ENCODE assay signal across 9 cellular contexts in genomic region chr3:13301295-13301987, GRCh38.
DNase-seq lines count a peak whose midpoint lies in the region; ATAC-seq and TF ChIP-seq lines count a peak whose summit lies in the region.
"Had no signal": no experiment of that assay in that cellular context is flagged by ENCODE, and none has a peak within 500 bp of the region (broad histone marks: within the 10 kb centered on the region; RNA-seq: fewer than 3 reads in every experiment).

No MANE protein-coding gene starts in this region.

- peak; percentile 82 for ATAC-seq in GM18511 (IDR thresholded peaks at IDR 0.05; ENCODE audit: unreplicated experiment)

- no CpG with 5 or more reads among the region's 13 CpGs for WGBS in trophoblast cell (ENCODE audit: extremely low coverage, insufficient coverage, insufficient read length)
- WGBS in suprapubic skin: 24% methylated on average over 12 of the region's 13 CpGs

- no peak overlapping the region for H3K9ac ChIP-seq in trophoblast cell (ENCODE audit: low read length)

- no peak overlapping the region for H2BK5ac ChIP-seq in trophoblast cell (ENCODE audit: low read depth, low read length, poor library complexity)

- H2BK120ac ChIP-seq in trophoblast cell (ENCODE audit: insufficient read depth, low read length, poor library complexity): no peak overlapping the region

- H3K27me3 ChIP-seq in trophoblast cell (ENCODE audit: insufficient read depth, low read length) (no peaks in the 10 kb centered on the region), suprapubic skin (peaks cover 13% of the 10 kb centered on the region)

- no peak overlapping the region for H2BK12ac ChIP-seq in trophoblast cell (ENCODE audit: low read length)

- H4K91ac ChIP-seq in trophoblast cell (ENCODE audit: low read depth, low read length): peak overlapping the region; percentile 3

- H3K23ac ChIP-seq in trophoblast cell (ENCODE audit: low read length): no peak overlapping the region

- no peak overlapping the region for H4K12ac ChIP-seq in trophoblast cell (ENCODE audit: low read depth, low read length)

- H4K8ac ChIP-seq in trophoblast cell (ENCODE audit: low read depth, low read length): no peak overlapping the region

- H3K18ac ChIP-seq in trophoblast cell (ENCODE audit: low read length): no peak overlapping the region

- H2AFZ ChIP-seq in trophoblast cell (ENCODE audit: insufficient read depth, low read length, poor library complexity): no peak overlapping the region

- TF ChIP-seq POLR2A in suprapubic skin (IDR thresholded peaks at IDR 0.05): no peak

- H3K36me3 ChIP-seq in trophoblast cell (ENCODE audit: control insufficient read depth in 1 of 2, insufficient read depth in 2 of 2, low read length in 2 of 2) (no peaks in the 10 kb centered on the region), suprapubic skin (no peaks in the 10 kb centered on the region)

- DNase-seq in A172 (ENCODE audit: low spot score) (peak; percentile 90), NCI-H2227 (lab: John Stamatoyannopoulos, UW; ENCODE audit: unreplicated experiment) (peak; percentile 25), choroid plexus epithelial cell (ENCODE audit: low read depth) (peak; percentile 71), trophoblast cell (peak; percentile 91 to 95), suprapubic skin (ENCODE audit: low spot score in 2 of 2) (no peak), RPMI8226 (no peak)
- DNase-seq in stimulated activated CD4-positive, alpha-beta T cell treated with anti-CD3 and anti-CD28 coated beads, Interleukin-15, amount 100 ng/mL, for 24 hours: no peak

- no peak overlapping the region for H2AK5ac ChIP-seq in trophoblast cell (ENCODE audit: low read length)

- H3K14ac ChIP-seq in trophoblast cell (ENCODE audit: low read length): no peak overlapping the region

- no peak for TF ChIP-seq CTCF in choroid plexus epithelial cell (conservative IDR thresholded peaks at IDR 0.05; ENCODE audit: low read depth, low read length)
- no peak for TF ChIP-seq CTCF in suprapubic skin (IDR thresholded peaks at IDR 0.05)

- peaks cover 3 to 6% of the 10 kb centered on the region in 2 experiments for H3K4me1 ChIP-seq in trophoblast cell (ENCODE audit: control insufficient read depth in 1 of 2, insufficient read depth in 2 of 2, low read length in 2 of 2)
- no peaks in the 10 kb centered on the region for H3K4me1 ChIP-seq in suprapubic skin

- H3K4me2 ChIP-seq in trophoblast cell (ENCODE audit: low read length): no peak overlapping the region

- H3K4me3 ChIP-seq in choroid plexus epithelial cell (ENCODE audit: low read depth, low read length): no peak overlapping the region
- H3K4me3 ChIP-seq in trophoblast cell (ENCODE audit: low read depth, low read length): no peak overlapping the region
- no peak overlapping the region for H3K4me3 ChIP-seq in suprapubic skin
- H3K4me3 ChIP-seq: skin epidermis had no signal

- H3K4ac ChIP-seq in trophoblast cell (ENCODE audit: low read depth, low read length): no peak overlapping the region

- H3K79me1 ChIP-seq in trophoblast cell (ENCODE audit: low read length): peaks cover 2% of the 10 kb centered on the region

- no peak overlapping the region for H3K27ac ChIP-seq in trophoblast cell (ENCODE audit: low read depth, low read length)
- H3K27ac ChIP-seq in suprapubic skin: no peak overlapping the region
- H3K27ac ChIP-seq: skin epidermis had no signal

- H3K9me3 ChIP-seq in trophoblast cell (ENCODE audit: insufficient read depth, low read depth, low read length) (no peaks in the 10 kb centered on the region), suprapubic skin (no peaks in the 10 kb centered on the region)

- no peak for TF ChIP-seq EP300 in suprapubic skin (IDR thresholded peaks at IDR 0.05)

- no peaks in the 10 kb centered on the region for H3K79me2 ChIP-seq in trophoblast cell (ENCODE audit: control insufficient read depth, insufficient read depth, low read length, poor library complexity)

Comparison
In these comparisons a context has a peak if more than half of its experiments do, and no peak if none do; other contexts are left out.
1. DNase-seq: peak in A172 (single experiment), NCI-H2227 (single experiment), choroid plexus epithelial cell (single experiment) and trophoblast cell (2 of 2); none in suprapubic skin (0 of 2), stimulated activated CD4-positive, alpha-beta T cell treated with anti-CD3 and anti-CD28 coated beads, Interleukin-15, amount 100 ng/mL, for 24 hours (single experiment) and RPMI8226 (single experiment).